In genomic region chr12:30877110-30877875, GRCh38 we compare ENCODE assay signal across 20 cellular contexts. TPM values are rescaled to one million over a fixed set of nuclear protein-coding genes. Genes with fewer than 3 reads are reported as not detected.
DNase-seq lines count a peak whose midpoint lies in the region; ATAC-seq and TF ChIP-seq lines count a peak whose summit lies in the region.
"Had no signal": no experiment of that assay in that cellular context is flagged by ENCODE, and none has a peak within 500 bp of the region (broad histone marks: within the 10 kb centered on the region; RNA-seq: fewer than 3 reads in every experiment).

No MANE protein-coding gene starts in this region.

- CTCF ChIA-PET in PC-3 (lab: Charles Lee) = no interaction called here

- no peaks in the 10 kb centered on the region for H3K4me1 ChIP-seq in PC-3 (ENCODE audit: insufficient read depth, low read length)
- H3K4me1 ChIP-seq: transverse colon had no signal

- no peaks in the 10 kb centered on the region for H3K79me2 ChIP-seq in PC-3 (ENCODE audit: low read length)

- no peak overlapping the region for H3K4me2 ChIP-seq in PC-3 (ENCODE audit: low read length)

- peak; percentile 54 for DNase-seq in COLO668 (lab: John Stamatoyannopoulos, UW; ENCODE audit: unreplicated experiment)
- peak; percentile 34 for DNase-seq in NCI-H1417 treated with DMSO at 0.1 percent for 48 hours (lab: John Stamatoyannopoulos, UW)
- DNase-seq in NCI-H69 (lab: John Stamatoyannopoulos, UW) = peak; percentile 99
- DNase-seq in kidney tubule cell (ENCODE audit: low spot score) = peak; percentile 46
- DNase-seq in coronary artery (ENCODE audit: low spot score) = no peak
- DNase-seq in PC-3 = no peak
- no peak for DNase-seq in NCI-H1092 treated with DMSO at 0.1 percent for 48 hours (lab: John Stamatoyannopoulos, UW)
- DNase-seq: activated CD8-positive, alpha-beta T cell treated with anti-CD3 and anti-CD28 coated beads, Interleukin-2, amount 10 ng/mL, durations not matched to agents 7 days and 5 days; activated naive CD8-positive, alpha-beta T cell treated with anti-CD3 and anti-CD28 coated beads, Interleukin-2, amount 10 ng/mL, durations not matched to agents 7 days and 5 days; dermis blood vessel endothelial cell; HFFc6; NCI-H2171; Right ventricle myocardium superior; stimulated activated CD4-positive, alpha-beta T cell treated with anti-CD3 and anti-CD28 coated beads, Interleukin-12 subunit alpha, Interleukin-12 subunit beta, amount 100 ng/mL, for 4 hours; transverse colon had no signal

- H3K9me2 ChIP-seq in PC-3 (replicated peaks; ENCODE audit: low read length) = no peaks in the 10 kb centered on the region

- ATAC-seq in HG02759 (IDR thresholded peaks at IDR 0.05; ENCODE audit: unreplicated experiment) = no peak
- ATAC-seq in PC-3 = no peak
- ATAC-seq: activated CD8-positive, alpha-beta T cell treated with anti-CD3 and anti-CD28 coated beads, Interleukin-2, amount 10 ng/mL, durations not matched to agents 7 days and 5 days; stimulated activated memory B cell treated with anti-CD40 and anti-IgM and Interleukin-4, amounts not matched to agents 10 μg/mL and 1 μg/mL and 100 μg/mL, for 72 hours; WTC11 had no signal

- H3K9me3 ChIP-seq in PC-3 (ENCODE audit: low read length) = no peaks in the 10 kb centered on the region
- H3K9me3 ChIP-seq: transverse colon had no signal

- no peaks in the 10 kb centered on the region for H3K27me3 ChIP-seq in PC-3 (ENCODE audit: low read length)
- H3K27me3 ChIP-seq: transverse colon had no signal

- BruUV-seq in PC-3 (replicated peaks; lab: Mats Ljungman, UMichigan) = no TSS peak

- no peaks in the 10 kb centered on the region for H4K20me1 ChIP-seq in PC-3 (ENCODE audit: low read length)

- H3K27ac ChIP-seq in coronary artery (no peak overlapping the region), PC-3 (ENCODE audit: low read length) (no peak overlapping the region)
- H3K27ac ChIP-seq: C4-2B, transverse colon had no signal

- H3F3A ChIP-seq in PC-3 (ENCODE audit: low read length, unreplicated experiment) = no peaks in the 10 kb centered on the region

- no peaks in the 10 kb centered on the region for H3K36me3 ChIP-seq in PC-3 (ENCODE audit: low read depth, low read length)
- H3K36me3 ChIP-seq: transverse colon had no signal

- H2AFZ ChIP-seq in PC-3 (ENCODE audit: low read length) = no peak overlapping the region

- H3K4me3 ChIP-seq in coronary artery (no peak overlapping the region), PC-3 (ENCODE audit: low read length) (no peak overlapping the region)
- H3K4me3 ChIP-seq: transverse colon had no signal

- TF ChIP-seq CTCF in coronary artery (IDR thresholded peaks at IDR 0.05) = no peak
- TF ChIP-seq CTCF in PC-3 (conservative IDR thresholded peaks at IDR 0.05; ENCODE audit: low read depth, low read length) = no peak

- POLR2A ChIA-PET in PC-3 (lab: Charles Lee; ENCODE audit: unreplicated experiment) = no interaction called here

- intact Hi-C loops in PC-3 (cut with micrococcal nuclease) = no loop called here

- no peak overlapping the region for H3K9ac ChIP-seq in PC-3 (ENCODE audit: low read length)

RNA-seq across cellular contexts. Expression of gene TSPAN11, which starts 49.3 kb away (rescaled TPM):
- total RNA-seq in PC-3 (2014; rRNA removed) = not detected in 2 replicates
- total RNA-seq: activated CD8-positive, alpha-beta T cell treated with anti-CD3 and anti-CD28 coated beads, Interleukin-2, amount 10 ng/mL, durations not matched to agents 7 days and 5 days; activated naive CD8-positive, alpha-beta T cell treated with anti-CD3 and anti-CD28 coated beads, Interleukin-2, amount 10 ng/mL, durations not matched to agents 7 days and 5 days; T-helper 1 cell treated with Interleukin-12 subunit alpha and Interleukin-12 subunit beta and Interleukin-4 antibody, amounts not matched to agents 30 ng/mL and 1 ng/mL, for 36 hours had no signal

Comparison
In these comparisons a context has a peak if more than half of its experiments do, and no peak if none do; other contexts are left out.
1. DNase-seq: peak in COLO668 (single experiment), NCI-H1417 treated with DMSO at 0.1 percent for 48 hours (single experiment), NCI-H69 (single experiment) and kidney tubule cell (single experiment); none in coronary artery (single experiment), PC-3 (single experiment) and NCI-H1092 treated with DMSO at 0.1 percent for 48 hours (single experiment).